8 cellular contexts compared by ENCODE assay signal in the genomic region with DNA sequence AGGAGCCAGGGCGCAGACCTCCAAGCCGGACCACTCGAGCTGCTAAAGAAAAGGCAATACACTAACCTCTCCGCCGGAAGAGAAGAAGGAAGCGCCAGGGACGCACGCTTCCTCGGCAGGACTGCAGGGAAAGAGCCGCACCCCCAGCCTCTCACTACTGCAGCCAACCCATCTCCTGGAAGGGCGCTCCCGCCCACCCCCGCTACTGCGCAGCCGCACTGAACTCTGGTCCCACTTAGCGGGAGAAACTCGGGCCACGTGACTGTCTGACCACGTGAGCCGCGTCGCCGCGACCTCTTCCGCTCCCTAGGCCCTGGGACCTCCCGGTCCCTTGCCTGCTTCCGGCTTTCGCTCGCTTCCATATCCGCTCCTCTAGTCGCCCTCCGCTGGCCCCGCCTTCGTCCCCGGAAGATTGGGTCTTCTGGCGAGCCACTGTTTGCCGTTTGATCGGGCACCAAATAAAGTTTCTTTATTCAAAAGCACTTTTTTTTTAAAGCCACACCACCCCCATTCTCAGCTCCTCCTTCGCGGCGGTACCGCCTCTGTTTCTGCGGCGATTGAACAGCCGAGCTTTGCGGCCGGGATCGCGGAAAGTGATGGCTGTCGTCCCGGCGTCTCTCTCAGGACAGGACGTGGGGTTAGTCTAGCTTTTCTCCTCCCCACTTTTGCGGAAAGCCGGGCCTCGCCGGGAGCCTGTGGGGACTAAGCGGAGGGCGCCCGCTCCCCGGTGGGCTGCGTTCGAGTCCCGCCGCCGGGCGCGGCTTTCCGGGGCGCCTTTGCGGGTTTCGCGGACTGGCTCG. TPM values are rescaled to one million over a fixed set of nuclear protein-coding genes. Genes with fewer than 3 reads are reported as not detected.
DNase-seq lines count a peak whose midpoint lies in the region; ATAC-seq and TF ChIP-seq lines count a peak whose summit lies in the region.

A gene with protein sequence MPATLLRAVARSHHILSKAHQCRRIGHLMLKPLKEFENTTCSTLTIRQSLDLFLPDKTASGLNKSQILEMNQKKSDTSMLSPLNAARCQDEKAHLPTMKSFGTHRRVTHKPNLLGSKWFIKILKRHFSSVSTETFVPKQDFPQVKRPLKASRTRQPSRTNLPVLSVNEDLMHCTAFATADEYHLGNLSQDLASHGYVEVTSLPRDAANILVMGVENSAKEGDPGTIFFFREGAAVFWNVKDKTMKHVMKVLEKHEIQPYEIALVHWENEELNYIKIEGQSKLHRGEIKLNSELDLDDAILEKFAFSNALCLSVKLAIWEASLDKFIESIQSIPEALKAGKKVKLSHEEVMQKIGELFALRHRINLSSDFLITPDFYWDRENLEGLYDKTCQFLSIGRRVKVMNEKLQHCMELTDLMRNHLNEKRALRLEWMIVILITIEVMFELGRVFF (minus strand): TSS at position 177 of the 800 bp plus-strand sequence. CDS start 6,315 bp downstream, outside the sequence.

- TF ChIP-seq EP300 in suprapubic skin (IDR thresholded peaks at IDR 0.05), result no peak

- peaks cover 14 to 15% of the 10 kb centered on the region in 2 donors for H3K36me3 Mint-ChIP-seq in activated naive CD4-positive, alpha-beta T cell treated with anti-CD3 and anti-CD28 coated beads, Interleukin-2, amount 50 U/mL, for 72 hours

- peak in 1 of 2 donors; percentile 35 for TF ChIP-seq POLR2A in suprapubic skin (IDR thresholded peaks at IDR 0.05)

- no peaks in the 10 kb centered on the region for H3K9me3 ChIP-seq in suprapubic skin

- peaks cover 25% of the 10 kb centered on the region for H3K4me1 ChIP-seq in suprapubic skin

- no peaks in the 10 kb centered on the region for H3K36me3 ChIP-seq in suprapubic skin

- H3K27ac Mint-ChIP-seq in activated naive CD4-positive, alpha-beta T cell treated with anti-CD3 and anti-CD28 coated beads, Interleukin-2, amount 50 U/mL, for 72 hours, result peak within 1 kb of the TSS; percentile 92 to 97

- under 1% methylated on average over 65 of the region's 74 CpGs for WGBS in suprapubic skin

- no peaks in the 10 kb centered on the region for H3K9me3 Mint-ChIP-seq in activated naive CD4-positive, alpha-beta T cell treated with anti-CD3 and anti-CD28 coated beads, Interleukin-2, amount 50 U/mL, for 72 hours

- H3K4me3 ChIP-seq in GM08714 (ENCODE audit: low read length), result peak within 1 kb of the TSS; percentile 98
- H3K4me3 ChIP-seq in suprapubic skin, result peak within 1 kb of the TSS; percentile 91

- peak; percentile 98 for ATAC-seq in HG02610 (IDR thresholded peaks at IDR 0.05; ENCODE audit: unreplicated experiment)
- peak; percentile 98 to 99 for ATAC-seq in activated naive CD4-positive, alpha-beta T cell treated with anti-CD3 and anti-CD28 coated beads, Interleukin-2, amount 50 U/mL, for 72 hours

- H3K27ac ChIP-seq in suprapubic skin, result peak within 1 kb of the TSS; percentile 93

- no peak for TF ChIP-seq CTCF in suprapubic skin (IDR thresholded peaks at IDR 0.05)

- H3K27me3 ChIP-seq in suprapubic skin, result no peaks in the 10 kb centered on the region

- DNase-seq in NCI-H1092 treated with DMSO at 0.1 percent for 48 hours (lab: John Stamatoyannopoulos, UW) (peak; percentile 100), SKM-1 (lab: John Stamatoyannopoulos, UW; ENCODE audit: unreplicated experiment) (peak; percentile 99), globus pallidus (ENCODE audit: low spot score) (peak; percentile 100), nucleus accumbens (lab: John Stamatoyannopoulos, UW) (peak; percentile 92 to 100 (median 99)), suprapubic skin (ENCODE audit: low spot score in 2 of 2) (peak; percentile 100)
- peak; percentile 98 to 99 for DNase-seq in activated naive CD4-positive, alpha-beta T cell treated with anti-CD3 and anti-CD28 coated beads, Interleukin-2, amount 50 U/mL, for 72 hours (ENCODE audit: low spot score in 2 of 2)

RNA-seq across cellular contexts. Expression of the gene that starts here (rescaled TPM):
- 10 to 100 TPM; 17.8 to 23.4 TPM for total RNA-seq in activated naive CD4-positive, alpha-beta T cell treated with anti-CD3 and anti-CD28 coated beads, Interleukin-2, amount 50 U/mL, for 72 hours
- total RNA-seq in suprapubic skin, result 10 to 100 TPM; 11.7 to 25.7 (median 12.8) TPM

Comparison
In these comparisons a context has a peak if more than half of its experiments do, and no peak if none do; other contexts are left out.
1. Peak in every context shown above with its lines: DNase-seq, ATAC-seq, H3K4me3 ChIP-seq and H3K27ac ChIP-seq.